ENCODE assay signal across 40 cellular contexts in the genomic region with DNA sequence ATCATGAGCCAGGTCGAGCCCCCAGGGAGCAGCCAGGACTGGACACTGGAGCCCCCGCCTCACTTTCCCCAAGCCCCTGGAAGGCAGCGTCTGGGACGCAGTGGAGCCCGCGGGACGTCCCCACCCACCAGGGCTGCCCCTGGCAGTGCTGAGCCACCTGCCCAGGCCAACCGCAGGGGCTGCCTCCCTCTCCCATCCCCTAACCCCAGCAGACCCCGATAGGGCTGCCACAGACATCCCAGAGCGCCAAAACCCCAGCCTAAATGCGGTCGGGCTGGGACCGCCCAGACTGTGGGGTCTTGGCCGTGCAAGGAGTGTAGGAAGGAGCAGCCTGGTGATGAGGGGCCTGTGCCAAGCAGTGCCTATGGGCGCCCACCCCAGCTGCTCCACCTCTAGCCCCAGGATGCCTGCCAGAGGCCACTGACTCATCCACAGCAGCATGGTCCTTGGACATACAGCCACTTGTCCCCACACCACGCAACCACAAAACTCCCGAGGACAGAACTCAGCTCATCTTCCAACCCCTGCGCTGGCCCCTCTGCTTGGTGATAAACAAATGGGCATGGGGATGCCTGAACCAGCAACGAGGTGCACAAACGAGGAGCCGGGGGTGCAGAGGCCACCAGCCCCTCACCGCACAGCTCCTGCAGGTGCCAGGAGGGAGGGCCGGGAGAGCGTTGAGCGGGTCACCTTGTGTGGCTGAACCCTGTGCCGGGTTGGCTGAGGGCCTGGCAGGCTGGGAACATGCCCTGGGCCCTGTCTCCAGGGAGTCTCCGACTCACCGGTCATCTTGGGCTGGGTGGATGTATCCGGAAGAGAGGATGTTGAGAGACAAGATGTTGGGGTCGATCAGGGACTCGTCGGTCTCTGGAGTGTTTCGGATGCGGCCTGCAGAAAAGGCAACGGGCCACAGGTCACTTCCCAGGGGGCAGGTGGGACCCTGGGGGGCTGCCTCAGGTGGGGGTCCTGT. TPM values are rescaled to one million over a fixed set of nuclear protein-coding genes. Genes with fewer than 3 reads are reported as not detected.
"Had no signal": no experiment of that assay in that cellular context is flagged by ENCODE, and none has a peak within 500 bp of the region (broad histone marks: within the 10 kb centered on the region; RNA-seq: fewer than 3 reads in every experiment).

No MANE protein-coding gene starts in this region.

- H3K27ac ChIP-seq: adrenal gland, ascending aorta, breast epithelium, coronary artery, esophagus muscularis mucosa, foreskin keratinocyte, gastrocnemius medialis, WERI-Rb-1 had no signal

- H3K4me1 Mint-ChIP-seq: activated B cell treated with CpG ODN at 0.5 μM for 24 hours; activated CD4-positive, alpha-beta T cell treated with anti-CD3 and anti-CD28 coated beads, Interleukin-2, amount 10 ng/mL, durations not matched to agents 24 days and 14 days; brain; central memory CD8-positive, alpha-beta T cell had no signal

- H3K27ac Mint-ChIP-seq: activated B cell treated with CpG ODN at 0.5 μM for 24 hours; activated CD4-positive, alpha-beta memory T cell treated with anti-CD3 and anti-CD28 coated beads for 36 hours; activated CD4-positive, alpha-beta T cell treated with anti-CD3 and anti-CD28 coated beads for 36 hours; activated CD4-positive, alpha-beta T cell treated with anti-CD3 and anti-CD28 coated beads, Interleukin-2, amount 10 ng/mL, durations not matched to agents 24 days and 14 days; activated CD8-positive, alpha-beta memory T cell treated with anti-CD3 and anti-CD28 coated beads, Interleukin-2, amount 10 ng/mL, durations not matched to agents 7 days and 5 days; activated naive CD4-positive, alpha-beta T cell treated with anti-CD3 and anti-CD28 coated beads for 36 hours; activated naive CD4-positive, alpha-beta T cell treated with anti-CD3 and anti-CD28 coated beads, Interleukin-2, amount 50 U/mL, for 24 hours; activated naive CD8-positive, alpha-beta T cell treated with anti-CD3 and anti-CD28 coated beads for 36 hours; activated naive CD8-positive, alpha-beta T cell treated with anti-CD3 and anti-CD28 coated beads, Interleukin-2, amount 50 U/mL, for 24 hours; activated T-helper 1 cell treated with anti-CD3 and anti-CD28 coated beads, Interleukin-12 subunit alpha, Interleukin-12 subunit beta, Interleukin-2, Interleukin-4 antibody, amounts not matched to agents 30 ng/mL and 10 ng/mL and 1 ng/mL, durations not matched to agents 14 hours and 24 hours and 36 hours; activated T-helper 2 cell treated with anti-CD3 and anti-CD28 coated beads, Interferon-gamma antibody, Interleukin-2, Interleukin-4, amounts not matched to agents 10 μg/mL and 5 μg/mL and 100 μg/mL, durations not matched to agents 14 hours and 24 hours and 36 hours; dendritic cell treated with granulocyte-macrophage colony-stimulating factor and Interleukin-4, amounts not matched to agents 40 ng/mL and 50 ng/mL, for 4 days; effector memory CD8-positive, alpha-beta T cell; T-helper 17 cell; T-helper 2 cell treated with Interferon-gamma antibody and Interleukin-4, amounts not matched to agents 5 μg/mL and 100 μg/mL, for 36 hours had no signal

- H3K4me1 ChIP-seq: adrenal gland, ascending aorta, breast epithelium, esophagus muscularis mucosa, foreskin keratinocyte, gastrocnemius medialis had no signal

- H3K9me3 ChIP-seq: adrenal gland, ascending aorta, breast epithelium, esophagus muscularis mucosa, gastrocnemius medialis had no signal

- H3K4me3 Mint-ChIP-seq: activated B cell treated with CpG ODN at 0.5 μM for 24 hours; activated CD4-positive, alpha-beta memory T cell treated with anti-CD3 and anti-CD28 coated beads for 36 hours; activated CD4-positive, alpha-beta T cell treated with anti-CD3 and anti-CD28 coated beads for 36 hours; activated CD4-positive, alpha-beta T cell treated with anti-CD3 and anti-CD28 coated beads, Interleukin-2, amount 10 ng/mL, durations not matched to agents 24 days and 14 days; activated CD8-positive, alpha-beta memory T cell treated with anti-CD3 and anti-CD28 coated beads, Interleukin-2, amount 10 ng/mL, durations not matched to agents 7 days and 5 days; activated CD8-positive, alpha-beta T cell treated with anti-CD3 and anti-CD28 coated beads, Interleukin-2, amount 10 ng/mL, durations not matched to agents 7 days and 5 days; activated naive CD4-positive, alpha-beta T cell treated with anti-CD3 and anti-CD28 coated beads for 36 hours; activated naive CD4-positive, alpha-beta T cell treated with anti-CD3 and anti-CD28 coated beads, Interleukin-2, amount 50 U/mL, for 24 hours; activated naive CD8-positive, alpha-beta T cell treated with anti-CD3 and anti-CD28 coated beads for 36 hours; activated naive CD8-positive, alpha-beta T cell treated with anti-CD3 and anti-CD28 coated beads, Interleukin-2, amount 50 U/mL, for 24 hours; activated T-helper 1 cell treated with anti-CD3 and anti-CD28 coated beads, Interleukin-12 subunit alpha, Interleukin-12 subunit beta, Interleukin-2, Interleukin-4 antibody, amounts not matched to agents 30 ng/mL and 10 ng/mL and 1 ng/mL, durations not matched to agents 14 hours and 24 hours and 36 hours; brain; central memory CD8-positive, alpha-beta T cell; dendritic cell treated with granulocyte-macrophage colony-stimulating factor and Interleukin-4, amounts not matched to agents 40 ng/mL and 50 ng/mL, for 4 days; effector memory CD8-positive, alpha-beta T cell; T-helper 17 cell; T-helper 2 cell treated with Interferon-gamma antibody and Interleukin-4, amounts not matched to agents 5 μg/mL and 100 μg/mL, for 36 hours had no signal

- H3K36me3 ChIP-seq: adrenal gland, ascending aorta, breast epithelium, esophagus muscularis mucosa, gastrocnemius medialis had no signal

- H3K9me3 Mint-ChIP-seq: activated B cell treated with CpG ODN at 0.5 μM for 24 hours; activated CD4-positive, alpha-beta memory T cell treated with anti-CD3 and anti-CD28 coated beads for 36 hours; activated CD4-positive, alpha-beta T cell treated with anti-CD3 and anti-CD28 coated beads, Interleukin-2, amount 10 ng/mL, durations not matched to agents 24 days and 14 days; activated naive CD4-positive, alpha-beta T cell treated with anti-CD3 and anti-CD28 coated beads for 36 hours; activated naive CD4-positive, alpha-beta T cell treated with anti-CD3 and anti-CD28 coated beads, Interleukin-2, amount 50 U/mL, for 24 hours; activated naive CD8-positive, alpha-beta T cell treated with anti-CD3 and anti-CD28 coated beads for 36 hours; activated naive CD8-positive, alpha-beta T cell treated with anti-CD3 and anti-CD28 coated beads, Interleukin-2, amount 50 U/mL, for 24 hours; activated T-helper 1 cell treated with anti-CD3 and anti-CD28 coated beads, Interleukin-12 subunit alpha, Interleukin-12 subunit beta, Interleukin-2, Interleukin-4 antibody, amounts not matched to agents 30 ng/mL and 10 ng/mL and 1 ng/mL, durations not matched to agents 14 hours and 24 hours and 36 hours; activated T-helper 2 cell treated with anti-CD3 and anti-CD28 coated beads, Interferon-gamma antibody, Interleukin-2, Interleukin-4, amounts not matched to agents 10 μg/mL and 5 μg/mL and 100 μg/mL, durations not matched to agents 14 hours and 24 hours and 36 hours; brain; central memory CD8-positive, alpha-beta T cell; dendritic cell treated with granulocyte-macrophage colony-stimulating factor and Interleukin-4, amounts not matched to agents 40 ng/mL and 50 ng/mL, for 4 days; effector memory CD8-positive, alpha-beta T cell; T-helper 2 cell treated with Interferon-gamma antibody and Interleukin-4, amounts not matched to agents 5 μg/mL and 100 μg/mL, for 36 hours had no signal

- DNase-seq: activated B cell treated with CpG ODN at 0.5 μM for 24 hours; activated CD4-positive, alpha-beta memory T cell treated with anti-CD3 and anti-CD28 coated beads for 36 hours; activated CD4-positive, alpha-beta T cell treated with anti-CD3 and anti-CD28 coated beads for 36 hours; activated CD4-positive, alpha-beta T cell treated with anti-CD3 and anti-CD28 coated beads, Interleukin-2, amount 10 ng/mL, durations not matched to agents 24 days and 14 days; activated CD4-positive, CD25-positive, alpha-beta regulatory T cell treated with anti-CD3 and anti-CD28 coated beads, Interleukin-2, amount 50 U/mL, for 72 hours; activated CD8-positive, alpha-beta memory T cell treated with anti-CD3 and anti-CD28 coated beads, Interleukin-2, amount 10 ng/mL, durations not matched to agents 7 days and 5 days; activated CD8-positive, alpha-beta memory T cell treated with anti-CD3 and anti-CD28 coated beads, Interleukin-2, amount 50 U/mL, for 4 hours; activated CD8-positive, alpha-beta T cell treated with anti-CD3 and anti-CD28 coated beads, Interleukin-2, amount 10 ng/mL, durations not matched to agents 7 days and 5 days; activated effector memory CD4-positive, alpha-beta T cell treated with anti-CD3 and anti-CD28 coated beads, Interleukin-2, amount 50 U/mL, for 16 hours; activated naive CD4-positive, alpha-beta T cell treated with anti-CD3 and anti-CD28 coated beads for 36 hours; activated naive CD8-positive, alpha-beta T cell treated with anti-CD3 and anti-CD28 coated beads for 36 hours; activated naive CD8-positive, alpha-beta T cell treated with anti-CD3 and anti-CD28 coated beads, Interleukin-2, amount 50 U/mL, for 24 hours; activated T-cell treated with anti-CD3 and anti-CD28 coated beads, Interleukin-2, amount 50 U/mL, for 1 hour; activated T-cell treated with anti-CD3 and anti-CD28 coated beads, Interleukin-2, amount 50 U/mL, for 48 hours; amygdala; dorsolateral prefrontal cortex; effector memory CD8-positive, alpha-beta T cell; erythroblast; foreskin keratinocyte; gastrocnemius medialis; glutamatergic neuron; T-helper 1 cell; T-helper 17 cell; T1000; WERI-Rb-1 had no signal

- H3K4me3 ChIP-seq: adrenal gland, ascending aorta, breast epithelium, coronary artery, dorsolateral prefrontal cortex, esophagus muscularis mucosa, gastrocnemius medialis had no signal

- ATAC-seq: activated CD4-positive, alpha-beta T cell treated with anti-CD3 and anti-CD28 coated beads for 36 hours; activated CD8-positive, alpha-beta memory T cell treated with anti-CD3 and anti-CD28 coated beads, Interleukin-2, amount 10 ng/mL, durations not matched to agents 7 days and 5 days; activated CD8-positive, alpha-beta T cell treated with anti-CD3 and anti-CD28 coated beads, Interleukin-2, amount 10 ng/mL, durations not matched to agents 7 days and 5 days; activated naive CD8-positive, alpha-beta T cell treated with anti-CD3 and anti-CD28 coated beads, Interleukin-2, amount 50 U/mL, for 24 hours; effector memory CD8-positive, alpha-beta T cell; foreskin keratinocyte; gastrocnemius medialis; T-helper 17 cell had no signal

- H3K36me3 Mint-ChIP-seq: activated CD4-positive, alpha-beta memory T cell treated with anti-CD3 and anti-CD28 coated beads for 36 hours; activated CD8-positive, alpha-beta memory T cell treated with anti-CD3 and anti-CD28 coated beads, Interleukin-2, amount 10 ng/mL, durations not matched to agents 7 days and 5 days; activated naive CD4-positive, alpha-beta T cell treated with anti-CD3 and anti-CD28 coated beads, Interleukin-2, amount 50 U/mL, for 24 hours; activated naive CD8-positive, alpha-beta T cell treated with anti-CD3 and anti-CD28 coated beads for 36 hours had no signal

- H3K27me3 ChIP-seq: adrenal gland, ascending aorta, dorsolateral prefrontal cortex, foreskin keratinocyte had no signal

RNA-seq across cellular contexts. Expression of gene AQP12A, which starts 44.9 kb away (rescaled TPM):
- total RNA-seq: activated B cell treated with CpG ODN at 0.5 μM for 24 hours; activated CD4-positive, alpha-beta memory T cell treated with anti-CD3 and anti-CD28 coated beads for 36 hours; activated CD4-positive, alpha-beta T cell treated with anti-CD3 and anti-CD28 coated beads for 36 hours; activated CD4-positive, alpha-beta T cell treated with anti-CD3 and anti-CD28 coated beads, Interleukin-2, amount 10 ng/mL, durations not matched to agents 24 days and 14 days; activated CD8-positive, alpha-beta memory T cell treated with anti-CD3 and anti-CD28 coated beads for 36 hours; activated CD8-positive, alpha-beta memory T cell treated with anti-CD3 and anti-CD28 coated beads, Interleukin-2, amount 10 ng/mL, durations not matched to agents 7 days and 5 days; activated CD8-positive, alpha-beta T cell treated with anti-CD3 and anti-CD28 coated beads, Interleukin-2, amount 10 ng/mL, durations not matched to agents 7 days and 5 days; activated naive CD4-positive, alpha-beta T cell treated with anti-CD3 and anti-CD28 coated beads for 36 hours; activated naive CD8-positive, alpha-beta T cell treated with anti-CD3 and anti-CD28 coated beads for 36 hours; activated T-helper 1 cell treated with anti-CD3 and anti-CD28 coated beads, Interleukin-12 subunit alpha, Interleukin-12 subunit beta, Interleukin-2, Interleukin-4 antibody, amounts not matched to agents 30 ng/mL and 10 ng/mL and 1 ng/mL, durations not matched to agents 14 hours and 24 hours and 36 hours; activated T-helper 2 cell treated with anti-CD3 and anti-CD28 coated beads, Interferon-gamma antibody, Interleukin-2, Interleukin-4, amounts not matched to agents 10 μg/mL and 5 μg/mL and 100 μg/mL, durations not matched to agents 14 hours and 24 hours and 36 hours; adrenal gland; ascending aorta; breast epithelium; cardiac septum; cerebellum; dorsolateral prefrontal cortex; esophagus muscularis mucosa; foreskin keratinocyte; gastrocnemius medialis; T-helper 17 cell had no signal
- polyA plus RNA-seq: adrenal gland, foreskin keratinocyte had no signal

RNA-seq across cellular contexts. Expression of gene AQP12B, which starts 53.9 kb away (rescaled TPM):
- total RNA-seq: activated B cell treated with CpG ODN at 0.5 μM for 24 hours; activated CD4-positive, alpha-beta memory T cell treated with anti-CD3 and anti-CD28 coated beads for 36 hours; activated CD4-positive, alpha-beta T cell treated with anti-CD3 and anti-CD28 coated beads for 36 hours; activated CD4-positive, alpha-beta T cell treated with anti-CD3 and anti-CD28 coated beads, Interleukin-2, amount 10 ng/mL, durations not matched to agents 24 days and 14 days; activated CD8-positive, alpha-beta memory T cell treated with anti-CD3 and anti-CD28 coated beads for 36 hours; activated CD8-positive, alpha-beta memory T cell treated with anti-CD3 and anti-CD28 coated beads, Interleukin-2, amount 10 ng/mL, durations not matched to agents 7 days and 5 days; activated CD8-positive, alpha-beta T cell treated with anti-CD3 and anti-CD28 coated beads, Interleukin-2, amount 10 ng/mL, durations not matched to agents 7 days and 5 days; activated naive CD4-positive, alpha-beta T cell treated with anti-CD3 and anti-CD28 coated beads for 36 hours; activated naive CD8-positive, alpha-beta T cell treated with anti-CD3 and anti-CD28 coated beads for 36 hours; activated T-helper 1 cell treated with anti-CD3 and anti-CD28 coated beads, Interleukin-12 subunit alpha, Interleukin-12 subunit beta, Interleukin-2, Interleukin-4 antibody, amounts not matched to agents 30 ng/mL and 10 ng/mL and 1 ng/mL, durations not matched to agents 14 hours and 24 hours and 36 hours; activated T-helper 2 cell treated with anti-CD3 and anti-CD28 coated beads, Interferon-gamma antibody, Interleukin-2, Interleukin-4, amounts not matched to agents 10 μg/mL and 5 μg/mL and 100 μg/mL, durations not matched to agents 14 hours and 24 hours and 36 hours; adrenal gland; ascending aorta; breast epithelium; cardiac septum; cerebellum; dorsolateral prefrontal cortex; esophagus muscularis mucosa; foreskin keratinocyte; gastrocnemius medialis; T-helper 17 cell had no signal
- polyA plus RNA-seq: foreskin keratinocyte had no signal
